In the genomic region with DNA sequence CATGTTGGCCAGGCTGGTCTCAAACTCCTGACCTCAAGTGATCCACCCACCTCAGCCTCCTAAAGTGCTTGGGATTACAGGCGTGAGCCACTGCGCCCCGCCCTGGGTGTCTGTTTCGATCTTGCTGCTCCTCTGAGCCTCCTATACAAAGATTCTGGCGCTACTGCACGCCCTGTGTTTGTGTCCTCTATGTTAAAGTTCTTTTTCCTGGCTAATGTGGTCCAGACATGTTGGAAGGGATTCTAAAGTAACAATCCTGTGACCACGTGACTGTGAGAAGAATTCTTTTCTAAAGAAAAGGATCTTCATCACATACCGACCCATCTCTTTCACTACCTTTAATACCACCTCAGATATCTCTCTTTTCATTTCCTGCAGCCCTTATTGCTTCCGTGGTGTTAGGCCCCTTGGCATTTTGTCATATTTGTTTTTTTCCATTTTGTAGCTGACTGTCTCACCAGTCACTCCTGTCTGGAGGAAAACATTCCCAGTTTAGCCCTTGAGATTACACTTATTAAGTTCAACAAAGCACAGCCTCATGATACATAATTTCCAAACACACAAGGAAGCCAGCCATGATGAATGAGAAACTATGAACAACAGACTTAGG, we compare ENCODE assay signal across 14 cellular contexts. TPM values are rescaled to one million over a fixed set of nuclear protein-coding genes. Genes with fewer than 3 reads are reported as not detected.
DNase-seq lines count a peak whose midpoint lies in the region; ATAC-seq and TF ChIP-seq lines count a peak whose summit lies in the region.
"Had no signal": no experiment of that assay in that cellular context is flagged by ENCODE, and none has a peak within 500 bp of the region (broad histone marks: within the 10 kb centered on the region; RNA-seq: fewer than 3 reads in every experiment).

No MANE protein-coding gene starts in this region.

- no peaks in the 10 kb centered on the region for H4K20me1 ChIP-seq in SK-N-SH (ENCODE audit: insufficient read depth)

- H3K4me1 ChIP-seq in SK-N-SH (ENCODE audit: control insufficient read depth in 1 of 2, insufficient read depth in 2 of 2, low read depth in 1 of 2, low read length in 1 of 2), result peaks cover 10 to 17% of the 10 kb centered on the region in 2 experiments; a peak in 3 of 4 replicates
- H3K4me1 ChIP-seq in esophagus (ENCODE audit: control insufficient read depth in 2 of 2, insufficient read depth in 2 of 2, low read length in 1 of 2), result peaks cover 0 to 2% of the 10 kb centered on the region in 2 donors

- H3K36me3 Mint-ChIP-seq in activated CD8-positive, alpha-beta T cell treated with anti-CD3 and anti-CD28 coated beads, Interleukin-2, amount 10 ng/mL, durations not matched to agents 7 days and 5 days (ENCODE audit: low read depth), result peaks cover 65% of the 10 kb centered on the region
- H3K36me3 Mint-ChIP-seq in stimulated activated effector memory CD8-positive, alpha-beta T cell treated with anti-CD3 and anti-CD28 coated beads, Interleukin-12 subunit alpha, Interleukin-12 subunit beta, amount 100 ng/mL, for 72 hours, result no peaks in the 10 kb centered on the region

- H3K36me3 ChIP-seq in SK-N-SH (replicated peaks in 1 of 2; ENCODE audit: control insufficient read depth in 1 of 2, insufficient read depth in 2 of 2, low read length in 1 of 2) (no peaks in the 10 kb centered on the region), esophagus (ENCODE audit: control insufficient read depth in 2 of 2, insufficient read depth in 2 of 2, low read length in 1 of 2) (no peaks in the 10 kb centered on the region)

- peak overlapping the region; percentile 4 for H3K27ac Mint-ChIP-seq in activated CD8-positive, alpha-beta T cell treated with anti-CD3 and anti-CD28 coated beads, Interleukin-2, amount 10 ng/mL, durations not matched to agents 7 days and 5 days
- peak overlapping the region; percentile 35 for H3K27ac Mint-ChIP-seq in stimulated activated effector memory CD8-positive, alpha-beta T cell treated with anti-CD3 and anti-CD28 coated beads, Interleukin-12 subunit alpha, Interleukin-12 subunit beta, amount 100 ng/mL, for 72 hours

- peak overlapping the region in 1 of 2 experiments; percentile 66; a peak in 2 of 4 replicates for H3K27ac ChIP-seq in SK-N-SH (ENCODE audit: low read depth in 2 of 2, low read length in 1 of 2)
- H3K27ac ChIP-seq in esophagus (ENCODE audit: low read depth in 2 of 2, low read length in 1 of 2), result peak overlapping the region; percentile 36 to 54
- H3K27ac ChIP-seq: 22Rv1 had no signal

- 78% methylated on average over 9 of the region's 9 CpGs for WGBS in SK-N-SH (ENCODE audit: low lambda C conversion rate)
- 42 to 62% methylated on average over 9 of the region's 9 CpGs for WGBS in esophagus, 2 donors

- no peaks in the 10 kb centered on the region for H3K27me3 Mint-ChIP-seq in activated CD8-positive, alpha-beta T cell treated with anti-CD3 and anti-CD28 coated beads, Interleukin-2, amount 10 ng/mL, durations not matched to agents 7 days and 5 days (ENCODE audit: low read depth)

- DNase-seq in SK-N-SH, result no peak
- DNase-seq in activated CD8-positive, alpha-beta T cell treated with anti-CD3 and anti-CD28 coated beads, Interleukin-2, amount 10 ng/mL, durations not matched to agents 7 days and 5 days, result no peak
- no peak for DNase-seq in stimulated activated effector memory CD8-positive, alpha-beta T cell treated with anti-CD3 and anti-CD28 coated beads, Interleukin-12 subunit alpha, Interleukin-12 subunit beta, amount 100 ng/mL, for 72 hours (ENCODE audit: low spot score in 2 of 2)
- no peak for DNase-seq in NOMO-1 treated with DMSO at 0.1 percent for 48 hours (lab: John Stamatoyannopoulos, UW; ENCODE audit: unreplicated experiment)
- DNase-seq in NCI-H146 (lab: John Stamatoyannopoulos, UW), result no peak
- DNase-seq: activated CD4-positive, alpha-beta T cell treated with anti-CD3 and anti-CD28 coated beads, Interleukin-2, amount 50 U/mL, for 48 hours; central memory CD4-positive, alpha-beta T cell; DND-41; hypothalamus; SHP77 had no signal

- no peaks in the 10 kb centered on the region for H3K9me2 ChIP-seq in SK-N-SH

- H3K4me3 ChIP-seq in SK-N-SH (ENCODE audit: low read depth in 2 of 2, low read length in 1 of 2) (no peak overlapping the region), esophagus (ENCODE audit: low read depth in 1 of 2, low read length in 2 of 2) (no peak overlapping the region)

- no peak for TF ChIP-seq RAD21 in SK-N-SH (IDR thresholded peaks at IDR 0.05; ENCODE audit: low read length)

- no peaks in the 10 kb centered on the region for H3K79me2 ChIP-seq in SK-N-SH (ENCODE audit: insufficient read depth)

- peaks cover 37% of the 10 kb centered on the region for H3F3A ChIP-seq in SK-N-SH (replicated peaks; ENCODE audit: insufficient read depth)

- POLR2A ChIA-PET in SK-N-SH (lab: Yijun Ruan, JAX), result no interaction called here
- POLR2A ChIA-PET in activated CD8-positive, alpha-beta T cell treated with anti-CD3 and anti-CD28 coated beads, Interleukin-2, amount 10 ng/mL, durations not matched to agents 7 days and 5 days (lab: Charles Lee), result interaction anchor here (0.6 to 3.9 kb wide), 2 partner anchors 27 to 82 kb away, joined by 3 to 17 read pairs; a partner anchor contains a TSS

- H3K4me3 Mint-ChIP-seq in activated CD8-positive, alpha-beta T cell treated with anti-CD3 and anti-CD28 coated beads, Interleukin-2, amount 10 ng/mL, durations not matched to agents 7 days and 5 days, result no peak overlapping the region
- no peak overlapping the region for H3K4me3 Mint-ChIP-seq in stimulated activated effector memory CD8-positive, alpha-beta T cell treated with anti-CD3 and anti-CD28 coated beads, Interleukin-12 subunit alpha, Interleukin-12 subunit beta, amount 100 ng/mL, for 72 hours

- ATAC-seq in SK-N-SH treated with all-trans-retinoic acid at 6 μM for 48 hours (no peak), HG02798 (IDR thresholded peaks at IDR 0.05; ENCODE audit: poor library complexity, unreplicated experiment) (no peak)
- ATAC-seq in activated CD8-positive, alpha-beta T cell treated with anti-CD3 and anti-CD28 coated beads, Interleukin-2, amount 10 ng/mL, durations not matched to agents 7 days and 5 days, result no peak
- no peak for ATAC-seq in stimulated activated effector memory CD8-positive, alpha-beta T cell treated with anti-CD3 and anti-CD28 coated beads, Interleukin-12 subunit alpha, Interleukin-12 subunit beta, amount 100 ng/mL, for 72 hours

- CTCF ChIA-PET in SK-N-SH (lab: Yijun Ruan, JAX), result interaction anchor here (1.6 to 1.8 kb wide), 2 partner anchors 12 to 82 kb away, joined by 5 to 6 read pairs; no protein-coding TSS in a partner anchor
- CTCF ChIA-PET in activated CD8-positive, alpha-beta T cell treated with anti-CD3 and anti-CD28 coated beads, Interleukin-2, amount 10 ng/mL, durations not matched to agents 7 days and 5 days (lab: Charles Lee), result interaction anchor here (2.3 kb wide), 1 partner anchor 99 kb away, joined by 13 read pairs; no protein-coding TSS in a partner anchor

- H3K4me1 Mint-ChIP-seq in activated CD8-positive, alpha-beta T cell treated with anti-CD3 and anti-CD28 coated beads, Interleukin-2, amount 10 ng/mL, durations not matched to agents 7 days and 5 days (ENCODE audit: low read depth), result peaks cover 53% of the 10 kb centered on the region
- H3K4me1 Mint-ChIP-seq in stimulated activated effector memory CD8-positive, alpha-beta T cell treated with anti-CD3 and anti-CD28 coated beads, Interleukin-12 subunit alpha, Interleukin-12 subunit beta, amount 100 ng/mL, for 72 hours, result peaks cover 29% of the 10 kb centered on the region

- no peaks in the 10 kb centered on the region for H3K9me3 Mint-ChIP-seq in activated CD8-positive, alpha-beta T cell treated with anti-CD3 and anti-CD28 coated beads, Interleukin-2, amount 10 ng/mL, durations not matched to agents 7 days and 5 days (ENCODE audit: insufficient read depth)
- no peaks in the 10 kb centered on the region for H3K9me3 Mint-ChIP-seq in stimulated activated effector memory CD8-positive, alpha-beta T cell treated with anti-CD3 and anti-CD28 coated beads, Interleukin-12 subunit alpha, Interleukin-12 subunit beta, amount 100 ng/mL, for 72 hours

- no peak for TF ChIP-seq EP300 in SK-N-SH (IDR thresholded peaks at IDR 0.05; ENCODE audit: borderline replicate concordance in 1 of 2, low read depth in 1 of 2, low read length in 1 of 2)

- H3K9ac ChIP-seq in SK-N-SH, result no peak overlapping the region

- no peak overlapping the region for H3K4me2 ChIP-seq in SK-N-SH

- no peaks in the 10 kb centered on the region for H3K27me3 ChIP-seq in SK-N-SH (ENCODE audit: insufficient read depth)
- H3K27me3 ChIP-seq in esophagus (ENCODE audit: control insufficient read depth in 1 of 2, insufficient read depth in 2 of 2, low read length in 2 of 2), result no peaks in the 10 kb centered on the region

- H3K9me3 ChIP-seq in SK-N-SH (no peaks in the 10 kb centered on the region), esophagus (ENCODE audit: control insufficient read depth in 2 of 2, insufficient read depth in 1 of 2, low read depth in 1 of 2, low read length in 1 of 2) (no peaks in the 10 kb centered on the region)

- peak overlapping the region; percentile 84; the same call in 1 of the 2 replicates for H2AFZ ChIP-seq in SK-N-SH (ENCODE audit: low read depth)

- no peak for TF ChIP-seq CTCF in SK-N-SH (IDR thresholded peaks at IDR 0.05)

TF ChIP-seq in SK-N-SH, 30 proteins besides CTCF, POLR2A, EP300 and RAD21 (continues in another document):
- TF ChIP-seq TAF1 (IDR thresholded peaks at IDR 0.05; ENCODE audit: borderline replicate concordance, low read depth, low read length) (no peak), TCF12 (IDR thresholded peaks at IDR 0.05) (no peak)

RNA-seq across cellular contexts. Expression of a gene that starts 27.2 kb away (rescaled TPM):
- 1,578 and 1,599 TPM in 2 replicates for polyA plus RNA-seq in SK-N-SH (2012; rRNA removed)
- polyA plus RNA-seq in SK-N-SH (2012; cell fraction: cytosol; rRNA removed), result 1,008 and 1,227 TPM in 2 replicates
- polyA plus RNA-seq in SK-N-SH (2012; cell fraction: nucleus; rRNA removed), result 1,203 and 1,510 TPM in 2 replicates
- total RNA-seq in activated CD8-positive, alpha-beta T cell treated with anti-CD3 and anti-CD28 coated beads, Interleukin-2, amount 10 ng/mL, durations not matched to agents 7 days and 5 days, result 1,000 to 10,000 TPM; 3,150 to 3,216 TPM
- polyA plus RNA-seq in esophagus, result 1,000 to 10,000 TPM in 1 of 2 donors, 100 to 1,000 TPM in 1; 403 to 1,101 TPM

RNA-seq across cellular contexts. Expression of a gene that starts 40.0 kb away (rescaled TPM):
- polyA plus RNA-seq in SK-N-SH (2012; rRNA removed) (not detected in 2 replicates), esophagus (under 1 TPM in 1 of 2 donors, not detected in 1; 0.06 TPM)
- not detected in 2 replicates for polyA plus RNA-seq in SK-N-SH (2012; cell fraction: cytosol; rRNA removed)
- polyA plus RNA-seq in SK-N-SH (2012; cell fraction: nucleus; rRNA removed), result not detected in 2 replicates
- total RNA-seq in activated CD8-positive, alpha-beta T cell treated with anti-CD3 and anti-CD28 coated beads, Interleukin-2, amount 10 ng/mL, durations not matched to agents 7 days and 5 days, result 1 to 10 TPM; 6.3 to 6.4 TPM
